In the genomic region with DNA sequence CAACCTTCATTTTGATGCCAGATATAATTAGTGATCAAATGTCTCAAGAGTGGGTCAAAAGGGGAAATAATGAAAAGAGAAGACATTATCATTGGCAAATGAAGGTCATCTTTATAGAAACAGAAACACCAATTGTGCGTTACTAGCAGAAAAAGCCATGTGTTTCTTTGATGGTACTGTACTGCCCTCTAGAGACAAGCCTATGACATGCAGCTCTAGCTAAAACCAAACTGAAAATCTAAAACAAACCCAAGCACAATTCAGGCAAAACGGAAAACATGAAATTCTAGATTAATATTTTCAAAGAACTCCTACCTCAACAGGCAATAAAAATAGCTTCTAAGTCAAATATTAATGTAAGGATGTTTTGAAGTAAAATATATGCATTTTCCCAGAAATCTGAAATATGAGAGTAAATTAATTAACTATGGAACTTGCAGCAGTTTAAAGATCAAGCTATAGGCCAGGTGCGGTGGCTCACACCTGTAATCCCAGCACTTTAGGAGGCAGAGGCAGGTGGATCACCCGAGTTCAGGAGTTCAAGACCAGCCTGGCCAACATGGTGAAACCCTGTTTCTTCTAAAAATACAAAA, we compare ENCODE assay signal across 9 cellular contexts.
DNase-seq lines count a peak whose midpoint lies in the region; ATAC-seq and TF ChIP-seq lines count a peak whose summit lies in the region.
"Had no signal": no experiment of that assay in that cellular context is flagged by ENCODE, and none has a peak within 500 bp of the region (broad histone marks: within the 10 kb centered on the region; RNA-seq: fewer than 3 reads in every experiment).

No MANE protein-coding gene starts in this region.

- H3K9me3 Mint-ChIP-seq in CD4-positive, alpha-beta memory T cell = no peaks in the 10 kb centered on the region
- H3K9me3 Mint-ChIP-seq: T-cell had no signal

- no peaks in the 10 kb centered on the region for H3K27me3 ChIP-seq in CD4-positive, alpha-beta memory T cell (ENCODE audit: insufficient read depth, low read length)
- no peaks in the 10 kb centered on the region for H3K27me3 ChIP-seq in breast epithelium
- no peaks in the 10 kb centered on the region for H3K27me3 ChIP-seq in lower lobe of right lung (ENCODE audit: low read depth)

- H3K4me1 ChIP-seq in CD4-positive, alpha-beta memory T cell (ENCODE audit: insufficient read depth, low read length) = no peaks in the 10 kb centered on the region
- H3K4me1 ChIP-seq in breast epithelium (no peaks in the 10 kb centered on the region), lower lobe of right lung (no peaks in the 10 kb centered on the region)

- DNase-seq in CD4-positive, alpha-beta memory T cell = peak in 4 of 5 donors; percentile 30 to 43 (median 34)
- DNase-seq in NCI-H345 (lab: John Stamatoyannopoulos, UW) (peak; percentile 34), breast epithelium (ENCODE audit: low spot score in 2 of 2) (no peak), lower lobe of right lung (no peak)
- DNase-seq in activated effector memory CD4-positive, alpha-beta T cell treated with anti-CD3 and anti-CD28 coated beads, Interleukin-2, amount 50 U/mL, for 16 hours = no peak

- no peak for TF ChIP-seq POLR2A in breast epithelium (IDR thresholded peaks at IDR 0.05)

- peaks cover 0 to 4% (median 0%) of the 10 kb centered on the region in 4 donors for H3K4me1 Mint-ChIP-seq in CD4-positive, alpha-beta memory T cell

- no peaks in the 10 kb centered on the region for H3K36me3 Mint-ChIP-seq in CD4-positive, alpha-beta memory T cell
- H3K36me3 Mint-ChIP-seq: T-cell had no signal

- intact Hi-C loops in CD4-positive, alpha-beta memory T cell (cut with micrococcal nuclease) = loop anchor here (2.0 kb wide), 1 partner anchor 422 kb away; no protein-coding TSS in a partner anchor
- intact Hi-C loops in breast epithelium (cut with DNase I; ENCODE audit: low total_unique reads) (no loop called here), lower lobe of right lung (cut with DNase I) (no loop called here)

- H3K27ac Mint-ChIP-seq in CD4-positive, alpha-beta memory T cell = no peak overlapping the region
- H3K27ac Mint-ChIP-seq: T-cell had no signal

- TF ChIP-seq CTCF in breast epithelium (IDR thresholded peaks at IDR 0.05) (peak in 2 of 3 donors; percentile 52 to 61), lower lobe of right lung (IDR thresholded peaks at IDR 0.05) (peak; percentile 79)

- POLR2A ChIA-PET in CD4-positive, alpha-beta memory T cell (lab: Charles Lee; ENCODE audit: partially characterized antibody) = no interaction called here

- no peak overlapping the region for H3K27ac ChIP-seq in CD4-positive, alpha-beta memory T cell (ENCODE audit: low read depth, low read length)
- no peak overlapping the region for H3K27ac ChIP-seq in breast epithelium
- H3K27ac ChIP-seq in lower lobe of right lung = no peak overlapping the region

- H3K4me3 ChIP-seq in CD4-positive, alpha-beta memory T cell (ENCODE audit: low read length in 2 of 2) = no peak overlapping the region
- H3K4me3 ChIP-seq in breast epithelium = no peak overlapping the region
- H3K4me3 ChIP-seq in lower lobe of right lung = no peak overlapping the region

- peaks cover 0 to 2% of the 10 kb centered on the region in 2 donors for H3K27me3 Mint-ChIP-seq in CD4-positive, alpha-beta memory T cell

- no peaks in the 10 kb centered on the region for H3K9me3 ChIP-seq in CD4-positive, alpha-beta memory T cell (ENCODE audit: control insufficient read depth in 1 of 2, low read length in 2 of 2)
- H3K9me3 ChIP-seq in breast epithelium (no peaks in the 10 kb centered on the region), lower lobe of right lung (no peaks in the 10 kb centered on the region)

- H3K4me3 Mint-ChIP-seq in CD4-positive, alpha-beta memory T cell = peak overlapping the region in 1 of 8 donors; percentile 40
- H3K4me3 Mint-ChIP-seq: T-cell had no signal

- CTCF ChIA-PET in CD4-positive, alpha-beta memory T cell (lab: Charles Lee; ENCODE audit: partially characterized antibody) = interaction anchor here (0.9 to 2.0 kb wide), 10 partner anchors 14 to 422 kb away, joined by 3 to 8 read pairs (median 3); no protein-coding TSS in a partner anchor

- H3K36me3 ChIP-seq in CD4-positive, alpha-beta memory T cell (ENCODE audit: insufficient read depth, low read length) = no peaks in the 10 kb centered on the region
- H3K36me3 ChIP-seq in breast epithelium (no peaks in the 10 kb centered on the region), lower lobe of right lung (no peaks in the 10 kb centered on the region)

- ATAC-seq in GM18511 (IDR thresholded peaks at IDR 0.05; ENCODE audit: unreplicated experiment) = peak; percentile 86
- ATAC-seq in HG03135 (IDR thresholded peaks at IDR 0.05; ENCODE audit: unreplicated experiment) = peak; percentile 75
- peak in 1 of 2 donors; percentile 60 for ATAC-seq in lower lobe of right lung
- no peak for ATAC-seq in GM18873 (IDR thresholded peaks at IDR 0.05; ENCODE audit: low FRiP score, unreplicated experiment)

Comparison
In these comparisons a context has a peak if more than half of its experiments do, and no peak if none do; other contexts are left out.
1. DNase-seq: peak in CD4-positive, alpha-beta memory T cell (4 of 5) and NCI-H345 (single experiment); none in breast epithelium (0 of 2), lower lobe of right lung (single experiment) and activated effector memory CD4-positive, alpha-beta T cell treated with anti-CD3 and anti-CD28 coated beads, Interleukin-2, amount 50 U/mL, for 16 hours (single experiment).